ENCODE assay signal across 1 cellular context in the genomic region with DNA sequence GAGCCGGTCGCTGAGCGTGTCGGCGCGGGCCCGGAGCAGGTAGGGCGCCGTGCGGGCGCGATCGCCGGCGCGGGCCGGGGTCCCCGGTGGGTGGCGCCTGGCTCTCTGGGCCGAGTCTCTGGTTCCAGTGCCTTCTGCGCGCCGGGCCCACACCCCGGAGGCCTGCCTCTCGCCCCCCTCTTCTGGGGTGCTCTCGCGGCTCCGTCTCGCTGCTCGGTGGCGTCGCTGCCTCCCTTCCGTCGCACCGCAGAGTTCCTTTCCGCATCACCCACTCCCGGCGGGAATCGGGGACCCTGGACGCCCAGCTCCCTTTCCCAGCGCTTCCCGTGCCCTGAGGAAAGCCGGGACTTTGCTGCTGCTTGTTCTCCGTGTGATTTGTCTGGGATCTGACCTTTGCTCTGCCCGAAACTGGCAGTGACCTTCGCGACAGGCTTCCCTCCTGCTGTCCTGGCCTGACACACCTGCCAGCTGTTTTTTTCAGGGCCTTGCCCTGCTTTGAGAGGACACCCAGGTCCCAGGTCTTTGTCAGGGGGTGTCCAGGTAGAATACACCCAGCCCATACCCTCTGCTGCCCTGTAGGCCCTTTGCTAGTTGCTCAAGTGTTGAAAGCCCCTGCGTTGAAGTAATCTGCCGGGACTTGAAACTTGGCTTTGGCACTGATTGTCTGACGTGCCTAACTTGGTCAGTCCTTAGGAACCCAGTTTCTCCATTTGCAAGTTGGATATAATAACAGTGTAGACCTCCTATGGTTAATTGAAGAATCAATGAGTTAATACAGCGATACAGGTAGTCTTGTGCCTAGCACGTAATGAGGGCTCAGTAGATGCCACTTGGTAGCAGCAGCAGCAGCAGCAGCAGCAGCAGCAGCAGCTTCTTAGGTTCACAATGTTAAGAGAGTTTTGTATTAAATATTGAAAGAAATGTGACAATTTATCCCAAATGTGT.
A peak's percentile ranks its signal among the peaks of the same experiment; 100 is the strongest.
TF ChIP-seq lines count a peak whose summit lies in the region.

No MANE protein-coding gene starts in this region.

TF ChIP-seq in HepG2, 621 proteins besides CTCF, POLR2A, EP300 and RAD21 (continued from another document and continues in another):
- TF ChIP-seq ESRRA (CRISPR knock-in tag; IDR thresholded peaks at IDR 0.05; ENCODE audit: low read depth) (0 out of 2 replicates have a peak, but pooled peaks have one; percentile 29), MBNL3 (CRISPR knock-in tag; conservative IDR thresholded peaks at IDR 0.05) (no peak), KMT2B (CRISPR knock-in tag; IDR thresholded peaks at IDR 0.05) (no peak), ZNF660 (CRISPR knock-in tag; IDR thresholded peaks at IDR 0.05; ENCODE audit: borderline replicate concordance, low read depth) (no peak), ZNF547 (CRISPR knock-in tag; IDR thresholded peaks at IDR 0.05) (peak; percentile 69; the same call in 1 of the 2 replicates), NFYC (CRISPR knock-in tag; IDR thresholded peaks at IDR 0.05) (no peak), KDM5B (CRISPR knock-in tag; IDR thresholded peaks at IDR 0.05; ENCODE audit: borderline replicate concordance) (no peak), ZNF230 (CRISPR knock-in tag; IDR thresholded peaks at IDR 0.05) (no peak), KAT8 (CRISPR knock-in tag; IDR thresholded peaks at IDR 0.05) (no peak), MATR3 (CRISPR knock-in tag; IDR thresholded peaks at IDR 0.05) (no peak), THYN1 (CRISPR knock-in tag; IDR thresholded peaks at IDR 0.05; ENCODE audit: borderline replicate concordance, low read depth) (no peak), ZEB1 (IDR thresholded peaks at IDR 0.05; ENCODE audit: insufficient replicate concordance, low read depth) (no peak), ZNF772 (CRISPR knock-in tag; IDR thresholded peaks at IDR 0.05) (no peak), ETV5 (CRISPR knock-in tag; IDR thresholded peaks at IDR 0.05; ENCODE audit: borderline replicate concordance) (no peak), ZNF720 (CRISPR knock-in tag; IDR thresholded peaks at IDR 0.05) (no peak), DMAP1 (CRISPR knock-in tag; IDR thresholded peaks at IDR 0.05) (peak; percentile 49; the same call in 1 of the 2 replicates), ZNF276 (CRISPR knock-in tag; IDR thresholded peaks at IDR 0.05; ENCODE audit: low read depth) (no peak), KAT2B (IDR thresholded peaks at IDR 0.05; ENCODE audit: borderline replicate concordance, low read depth, low read length) (no peak), CEBPB (IDR thresholded peaks at IDR 0.05; ENCODE audit: borderline replicate concordance, low read depth, low read length) (no peak), SRSF1 (optimal IDR thresholded peaks at IDR 0.05; ENCODE audit: low read depth, low read length) (no peak), HNRNPK (IDR thresholded peaks at IDR 0.05; ENCODE audit: low read depth, low read length, poor library complexity, severe bottlenecking) (no peak), CREB1 (IDR thresholded peaks at IDR 0.05) (no peak), CREB1 (CRISPR knock-in tag; IDR thresholded peaks at IDR 0.05) (no peak), CC2D1A (CRISPR knock-in tag; IDR thresholded peaks at IDR 0.05) (no peak), MXI1 (IDR thresholded peaks at IDR 0.05; ENCODE audit: borderline replicate concordance, low read depth, low read length) (no peak), MAFG (CRISPR knock-in tag; IDR thresholded peaks at IDR 0.05) (no peak), CREBL2 (CRISPR knock-in tag; IDR thresholded peaks at IDR 0.05; ENCODE audit: borderline replicate concordance) (no peak), ZNF580 (CRISPR knock-in tag; IDR thresholded peaks at IDR 0.05; ENCODE audit: borderline replicate concordance, low read depth) (no peak), HOXD1 (CRISPR knock-in tag; IDR thresholded peaks at IDR 0.05) (peak; percentile 63; the same call in 1 of the 2 replicates), BHLHE40 (IDR thresholded peaks at IDR 0.05; ENCODE audit: low read length) (no peak), ZNF274 (CRISPR knock-in tag; IDR thresholded peaks at IDR 0.05) (no peak; the same call in 1 of the 2 replicates), NFIB (CRISPR knock-in tag; IDR thresholded peaks at IDR 0.05; ENCODE audit: borderline replicate concordance) (no peak), MTF1 (CRISPR knock-in tag; IDR thresholded peaks at IDR 0.05) (no peak), ZBTB3 (CRISPR knock-in tag; IDR thresholded peaks at IDR 0.05; ENCODE audit: borderline replicate concordance, low read depth) (no peak), ZNF7 (CRISPR knock-in tag; IDR thresholded peaks at IDR 0.05) (no peak), POLR2G (IDR thresholded peaks at IDR 0.05; ENCODE audit: low read depth, low read length) (peak; percentile 64), BCL3 (CRISPR knock-in tag; IDR thresholded peaks at IDR 0.05) (peak; percentile 3; the same call in 1 of the 2 replicates), KIAA2018 (CRISPR knock-in tag; IDR thresholded peaks at IDR 0.05; ENCODE audit: borderline replicate concordance) (no peak), ZNF24 (IDR thresholded peaks at IDR 0.05) (no peak), ZNF17 (CRISPR knock-in tag; IDR thresholded peaks at IDR 0.05) (no peak), TOPORS (CRISPR knock-in tag; IDR thresholded peaks at IDR 0.05) (no peak), SATB2 (CRISPR knock-in tag; IDR thresholded peaks at IDR 0.05) (no peak)
- TF ChIP-seq, protein P1, sequence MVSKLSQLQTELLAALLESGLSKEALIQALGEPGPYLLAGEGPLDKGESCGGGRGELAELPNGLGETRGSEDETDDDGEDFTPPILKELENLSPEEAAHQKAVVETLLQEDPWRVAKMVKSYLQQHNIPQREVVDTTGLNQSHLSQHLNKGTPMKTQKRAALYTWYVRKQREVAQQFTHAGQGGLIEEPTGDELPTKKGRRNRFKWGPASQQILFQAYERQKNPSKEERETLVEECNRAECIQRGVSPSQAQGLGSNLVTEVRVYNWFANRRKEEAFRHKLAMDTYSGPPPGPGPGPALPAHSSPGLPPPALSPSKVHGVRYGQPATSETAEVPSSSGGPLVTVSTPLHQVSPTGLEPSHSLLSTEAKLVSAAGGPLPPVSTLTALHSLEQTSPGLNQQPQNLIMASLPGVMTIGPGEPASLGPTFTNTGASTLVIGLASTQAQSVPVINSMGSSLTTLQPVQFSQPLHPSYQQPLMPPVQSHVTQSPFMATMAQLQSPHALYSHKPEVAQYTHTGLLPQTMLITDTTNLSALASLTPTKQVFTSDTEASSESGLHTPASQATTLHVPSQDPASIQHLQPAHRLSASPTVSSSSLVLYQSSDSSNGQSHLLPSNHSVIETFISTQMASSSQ (IDR thresholded peaks at IDR 0.05; ENCODE audit: low read depth): no peak
- TF ChIP-seq, protein P1 (CRISPR knock-in tag; IDR thresholded peaks at IDR 0.05; ENCODE audit: borderline replicate concordance): no peak
- TF ChIP-seq, protein P2, sequence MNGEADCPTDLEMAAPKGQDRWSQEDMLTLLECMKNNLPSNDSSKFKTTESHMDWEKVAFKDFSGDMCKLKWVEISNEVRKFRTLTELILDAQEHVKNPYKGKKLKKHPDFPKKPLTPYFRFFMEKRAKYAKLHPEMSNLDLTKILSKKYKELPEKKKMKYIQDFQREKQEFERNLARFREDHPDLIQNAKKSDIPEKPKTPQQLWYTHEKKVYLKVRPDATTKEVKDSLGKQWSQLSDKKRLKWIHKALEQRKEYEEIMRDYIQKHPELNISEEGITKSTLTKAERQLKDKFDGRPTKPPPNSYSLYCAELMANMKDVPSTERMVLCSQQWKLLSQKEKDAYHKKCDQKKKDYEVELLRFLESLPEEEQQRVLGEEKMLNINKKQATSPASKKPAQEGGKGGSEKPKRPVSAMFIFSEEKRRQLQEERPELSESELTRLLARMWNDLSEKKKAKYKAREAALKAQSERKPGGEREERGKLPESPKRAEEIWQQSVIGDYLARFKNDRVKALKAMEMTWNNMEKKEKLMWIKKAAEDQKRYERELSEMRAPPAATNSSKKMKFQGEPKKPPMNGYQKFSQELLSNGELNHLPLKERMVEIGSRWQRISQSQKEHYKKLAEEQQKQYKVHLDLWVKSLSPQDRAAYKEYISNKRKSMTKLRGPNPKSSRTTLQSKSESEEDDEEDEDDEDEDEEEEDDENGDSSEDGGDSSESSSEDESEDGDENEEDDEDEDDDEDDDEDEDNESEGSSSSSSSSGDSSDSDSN (CRISPR knock-in tag; IDR thresholded peaks at IDR 0.05): peak; percentile 88
